Comparison of ENCODE assay signal across 1 cellular context in genomic region chr3:194761384-194761783, GRCh38.
TF ChIP-seq lines count a peak whose summit lies in the region.

No MANE protein-coding gene starts in this region.

TF ChIP-seq in HEK293, 187 proteins besides CTCF, POLR2A, EP300 and RAD21 (continued from another document):
- no peak for TF ChIP-seq PRDM6 (tag by site-specific recombination; IDR thresholded peaks at IDR 0.05)
